ENCODE assay signal across 9 cellular contexts in the genomic region with DNA sequence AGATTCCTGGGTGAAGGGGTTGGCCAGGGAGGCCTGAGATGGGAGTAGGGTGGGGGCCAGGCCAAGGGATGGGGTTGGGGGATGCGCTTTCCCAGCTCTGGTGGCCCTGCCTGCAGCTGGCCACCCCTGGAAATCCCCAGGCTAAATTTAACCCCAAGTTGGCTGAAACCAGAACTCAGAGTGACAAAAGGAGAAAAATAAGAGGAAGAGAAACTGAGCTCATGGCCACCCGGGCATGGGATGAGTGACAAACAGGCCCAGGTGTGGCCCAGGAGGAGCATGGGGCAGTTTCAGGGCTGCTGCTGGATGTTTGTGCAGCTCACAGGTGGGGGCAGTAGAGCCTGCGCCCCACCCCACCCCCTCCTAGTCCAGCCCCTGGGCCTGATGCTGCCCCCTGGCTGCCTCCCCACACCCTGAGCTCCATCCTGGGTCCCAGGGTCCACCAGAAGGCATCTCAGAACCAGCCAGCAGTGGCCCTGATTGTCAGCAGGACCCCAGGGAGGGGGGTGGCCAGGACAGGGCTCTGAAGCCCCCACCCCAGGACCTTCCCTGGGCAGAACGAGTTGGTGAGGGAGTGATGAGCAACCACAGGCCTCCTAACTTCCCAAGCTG. TPM values are rescaled to one million over a fixed set of nuclear protein-coding genes. Genes with fewer than 3 reads are reported as not detected.
DNase-seq lines count a peak whose midpoint lies in the region; ATAC-seq, FAIRE-seq and TF ChIP-seq lines count a peak whose summit lies in the region.
"Had no signal": no experiment of that assay in that cellular context is flagged by ENCODE, and none has a peak within 500 bp of the region (broad histone marks: within the 10 kb centered on the region; RNA-seq: fewer than 3 reads in every experiment).

No MANE protein-coding gene starts in this region.

- H3K4me2 ChIP-seq in K562 (ENCODE audit: insufficient read depth, low read length) = no peak overlapping the region

- in situ Hi-C loops in K562 (cut with MboI) = loop anchor here (25.0 kb wide), 1 partner anchor 1327 kb away; a partner anchor contains a TSS

- TF ChIP-seq RAD21 in K562 (CRISPR knock-in tag; conservative IDR thresholded peaks at IDR 0.05 in 1 of 2, IDR thresholded peaks at IDR 0.05 in 1 of 2) = peak in 1 of 2 experiments; percentile 27; a peak in 2 of 4 replicates

- peak; percentile 89 for DNase-seq in GM10266 (ENCODE audit: extremely low spot score)
- DNase-seq in K562 (ENCODE audit: extremely low read depth in 1 of 4, low spot score in 3 of 4) = peak; percentile 56 to 72 (median 59)
- DNase-seq in OCI-M1 (lab: John Stamatoyannopoulos, UW) = no peak
- DNase-seq in stimulated activated naive CD4-positive, alpha-beta T cell (lab: John Stamatoyannopoulos, UW) = no peak
- DNase-seq in RKO (ENCODE audit: low spot score) = no peak
- DNase-seq in KG1 (lab: John Stamatoyannopoulos, UW) = no peak

- no peak overlapping the region for H3K27ac ChIP-seq in K562 (ENCODE audit: extremely low read depth, low read depth, low read length)

- TF ChIP-seq CTCF in GM10266 (IDR thresholded peaks at IDR 0.05; ENCODE audit: control insufficient read depth, insufficient read depth, low read depth, missing control alignments) (peak; percentile 69), K562 (IDR thresholded peaks at IDR 0.05 in 2 of 3, conservative IDR thresholded peaks at IDR 0.05 in 1 of 3; ENCODE audit: insufficient read depth in 2 of 3, low read depth in 1 of 3, low read length in 3 of 3) (no peak)

- H3K27me3 ChIP-seq in K562 (ENCODE audit: control insufficient read depth in 2 of 2, insufficient read depth in 2 of 2, low read length in 2 of 2) = peaks cover 6 to 26% of the 10 kb centered on the region in 2 experiments; a peak in 2 of 5 replicates

- H3K36me3 ChIP-seq in K562 (ENCODE audit: control insufficient read depth, insufficient read depth, low read length) = no peaks in the 10 kb centered on the region

- no peaks in the 10 kb centered on the region for H3K9me3 ChIP-seq in K562 (replicated peaks; ENCODE audit: control insufficient read depth, insufficient read depth, low read depth, low read length)

- H3K9me1 ChIP-seq in K562 (ENCODE audit: control insufficient read depth, insufficient read depth, low read length) = peaks cover 10% of the 10 kb centered on the region

- peaks cover 59% of the 10 kb centered on the region for H4K20me1 ChIP-seq in K562 (replicated peaks; ENCODE audit: control insufficient read depth, insufficient read depth, low read length)

- H2AFZ ChIP-seq in K562 (ENCODE audit: low read depth, low read length) = no peak overlapping the region

- intact Hi-C loops in K562 (cut with micrococcal nuclease) = no loop called here

- H3K9ac ChIP-seq in K562 (ENCODE audit: insufficient read depth in 1 of 2, low read depth in 2 of 2, low read length in 2 of 2) = no peak overlapping the region

- no peak overlapping the region for H3K4me3 ChIP-seq in K562

- no peaks in the 10 kb centered on the region; a peak in 1 of 5 replicates for H3K4me1 ChIP-seq in K562 (replicated peaks in 1 of 2; ENCODE audit: control insufficient read depth in 2 of 2, insufficient read depth in 2 of 2, low read length in 2 of 2)

- TF ChIP-seq POLR2A in K562 (conservative IDR thresholded peaks at IDR 0.05) = no peak

- TF ChIP-seq EP300 in K562 (IDR thresholded peaks at IDR 0.05; ENCODE audit: low read length) = no peak

- peak; percentile 92 for ATAC-seq in GM19372 (IDR thresholded peaks at IDR 0.05; ENCODE audit: low read depth, unreplicated experiment)
- ATAC-seq in HG03097 (IDR thresholded peaks at IDR 0.05; ENCODE audit: low FRiP score, unreplicated experiment) = peak; percentile 81
- peak; percentile 77 for ATAC-seq in K562

- WGBS in K562 (ENCODE audit: insufficient coverage, low coverage, missing lambda C conversion rate) = 4% methylated on average over 4 of the region's 4 CpGs

- no peaks in the 10 kb centered on the region for H3K79me2 ChIP-seq in K562 (ENCODE audit: control insufficient read depth, insufficient read depth, low read length)

- POLR2A ChIA-PET in K562 (lab: Yijun Ruan, JAX) = interaction anchor here (0.5 to 2.6 kb wide), 16 partner anchors 9 to 1901 kb away, joined by 3 to 20 read pairs (median 3); no protein-coding TSS in a partner anchor

- BruUV-seq in K562 (replicated peaks; lab: Mats Ljungman, UMichigan) = no TSS peak

- FAIRE-seq in K562 (lab: Jason Lieb, UNC) = no peak

- CTCF ChIA-PET in K562 (lab: Yijun Ruan, JAX; ENCODE audit: low intra/inter-chr PET ratio) = interaction anchor here (1.0 to 1.1 kb wide), 2 partner anchors 52 to 126 kb away, joined by 4 to 5 read pairs; no protein-coding TSS in a partner anchor

TF ChIP-seq in K562, 482 proteins besides CTCF, POLR2A, EP300 and RAD21 (continues in another document):
- no peak for TF ChIP-seq ZNF57 (CRISPR knock-in tag; IDR thresholded peaks at IDR 0.05)
- TF ChIP-seq, protein P1, sequence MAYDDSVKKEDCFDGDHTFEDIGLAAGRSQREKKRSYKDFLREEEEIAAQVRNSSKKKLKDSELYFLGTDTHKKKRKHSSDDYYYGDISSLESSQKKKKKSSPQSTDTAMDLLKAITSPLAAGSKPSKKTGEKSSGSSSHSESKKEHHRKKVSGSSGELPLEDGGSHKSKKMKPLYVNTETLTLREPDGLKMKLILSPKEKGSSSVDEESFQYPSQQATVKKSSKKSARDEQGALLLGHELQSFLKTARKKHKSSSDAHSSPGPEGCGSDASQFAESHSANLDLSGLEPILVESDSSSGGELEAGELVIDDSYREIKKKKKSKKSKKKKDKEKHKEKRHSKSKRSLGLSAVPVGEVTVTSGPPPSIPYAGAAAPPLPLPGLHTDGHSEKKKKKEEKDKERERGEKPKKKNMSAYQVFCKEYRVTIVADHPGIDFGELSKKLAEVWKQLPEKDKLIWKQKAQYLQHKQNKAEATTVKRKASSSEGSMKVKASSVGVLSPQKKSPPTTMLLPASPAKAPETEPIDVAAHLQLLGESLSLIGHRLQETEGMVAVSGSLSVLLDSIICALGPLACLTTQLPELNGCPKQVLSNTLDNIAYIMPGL (CRISPR knock-in tag; IDR thresholded peaks at IDR 0.05) = peak; percentile 63
- TF ChIP-seq, protein P2, sequence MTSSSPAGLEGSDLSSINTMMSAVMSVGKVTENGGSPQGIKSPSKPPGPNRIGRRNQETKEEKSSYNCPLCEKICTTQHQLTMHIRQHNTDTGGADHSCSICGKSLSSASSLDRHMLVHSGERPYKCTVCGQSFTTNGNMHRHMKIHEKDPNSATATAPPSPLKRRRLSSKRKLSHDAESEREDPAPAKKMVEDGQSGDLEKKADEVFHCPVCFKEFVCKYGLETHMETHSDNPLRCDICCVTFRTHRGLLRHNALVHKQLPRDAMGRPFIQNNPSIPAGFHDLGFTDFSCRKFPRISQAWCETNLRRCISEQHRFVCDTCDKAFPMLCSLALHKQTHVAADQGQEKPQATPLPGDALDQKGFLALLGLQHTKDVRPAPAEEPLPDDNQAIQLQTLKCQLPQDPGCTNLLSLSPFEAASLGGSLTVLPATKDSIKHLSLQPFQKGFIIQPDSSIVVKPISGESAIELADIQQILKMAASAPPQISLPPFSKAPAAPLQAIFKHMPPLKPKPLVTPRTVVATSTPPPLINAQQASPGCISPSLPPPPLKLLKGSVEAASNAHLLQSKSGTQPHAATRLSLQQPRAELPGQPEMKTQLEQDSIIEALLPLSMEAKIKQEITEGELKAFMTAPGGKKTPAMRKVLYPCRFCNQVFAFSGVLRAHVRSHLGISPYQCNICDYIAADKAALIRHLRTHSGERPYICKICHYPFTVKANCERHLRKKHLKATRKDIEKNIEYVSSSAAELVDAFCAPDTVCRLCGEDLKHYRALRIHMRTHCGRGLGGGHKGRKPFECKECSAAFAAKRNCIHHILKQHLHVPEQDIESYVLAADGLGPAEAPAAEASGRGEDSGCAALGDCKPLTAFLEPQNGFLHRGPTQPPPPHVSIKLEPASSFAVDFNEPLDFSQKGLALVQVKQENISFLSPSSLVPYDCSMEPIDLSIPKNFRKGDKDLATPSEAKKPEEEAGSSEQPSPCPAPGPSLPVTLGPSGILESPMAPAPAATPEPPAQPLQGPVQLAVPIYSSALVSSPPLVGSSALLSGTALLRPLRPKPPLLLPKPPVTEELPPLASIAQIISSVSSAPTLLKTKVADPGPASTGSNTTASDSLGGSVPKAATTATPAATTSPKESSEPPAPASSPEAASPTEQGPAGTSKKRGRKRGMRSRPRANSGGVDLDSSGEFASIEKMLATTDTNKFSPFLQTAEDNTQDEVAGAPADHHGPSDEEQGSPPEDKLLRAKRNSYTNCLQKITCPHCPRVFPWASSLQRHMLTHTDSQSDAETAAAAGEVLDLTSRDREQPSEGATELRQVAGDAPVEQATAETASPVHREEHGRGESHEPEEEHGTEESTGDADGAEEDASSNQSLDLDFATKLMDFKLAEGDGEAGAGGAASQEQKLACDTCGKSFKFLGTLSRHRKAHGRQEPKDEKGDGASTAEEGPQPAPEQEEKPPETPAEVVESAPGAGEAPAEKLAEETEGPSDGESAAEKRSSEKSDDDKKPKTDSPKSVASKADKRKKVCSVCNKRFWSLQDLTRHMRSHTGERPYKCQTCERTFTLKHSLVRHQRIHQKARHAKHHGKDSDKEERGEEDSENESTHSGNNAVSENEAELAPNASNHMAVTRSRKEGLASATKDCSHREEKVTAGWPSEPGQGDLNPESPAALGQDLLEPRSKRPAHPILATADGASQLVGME (CRISPR knock-in tag; IDR thresholded peaks at IDR 0.05) = no peak

RNA-seq across cellular contexts. Expression of a gene that starts 48.0 kb away (rescaled TPM):
- not detected in 2 replicates for total RNA-seq in K562 (2011; cell fraction: chromatin; rRNA removed; ENCODE audit: low replicate concordance)
- not detected in 2 replicates for total RNA-seq in K562 (2011; cell fraction: nucleolus; rRNA removed)
- total RNA-seq in K562 (2011; cell fraction: nucleoplasm; rRNA removed) = not detected in 2 replicates
- total RNA-seq in K562 (2014; rRNA removed) (not detected in 2 replicates), K562 (2014; rRNA removed; fragmentation: Illumina TruSeq; extraction: Trizol) (not detected in 2 replicates), K562 (2015; rRNA removed; fragmentation: Illumina TruSeq; extraction: Trizol) (not detected in 2 replicates), K562 (2021) (not detected in 2 replicates)
- polyA plus RNA-seq in K562 (2011; rRNA removed) (not detected in 2 replicates), K562 (2014; fragmentation: Illumina TruSeq; extraction: Trizol) (not detected in 2 replicates), K562 (2014; fragmentation: Nextera tagmentation; extraction: Ambion mirVana) (not detected), K562 (2014; rRNA removed) (not detected in 2 replicates)
- polyA plus RNA-seq in K562 (2011; cell fraction: cytosol; rRNA removed) = not detected in 2 replicates
- not detected in 2 replicates for polyA plus RNA-seq in K562 (2011; cell fraction: nucleus; rRNA removed)
- polyA plus RNA-seq in K562 (2012) = not detected in 2 replicates
- polyA minus RNA-seq in K562 (2011; rRNA and poly(A)+ RNA removed) = not detected in 2 replicates
- not detected in 2 replicates for polyA minus RNA-seq in K562 (2011; cell fraction: cytosol; rRNA and poly(A)+ RNA removed)
- polyA minus RNA-seq in K562 (2011; cell fraction: nucleus; rRNA and poly(A)+ RNA removed) = not detected in 2 replicates
- total RNA-seq: glomerular endothelial cell had no signal

Comparison
In these comparisons a context has a peak if more than half of its experiments do, and no peak if none do; other contexts are left out.
1. DNase-seq: peak in GM10266 (single experiment) and K562 (4 of 4); none in OCI-M1 (single experiment), stimulated activated naive CD4-positive, alpha-beta T cell (0 of 6), RKO (single experiment) and KG1 (single experiment).
2. Peak in every context shown above with its lines, with median percentiles within 50 percentile points of each other: ATAC-seq.